ENCODE assay signal across 22 cellular contexts in the genomic region with DNA sequence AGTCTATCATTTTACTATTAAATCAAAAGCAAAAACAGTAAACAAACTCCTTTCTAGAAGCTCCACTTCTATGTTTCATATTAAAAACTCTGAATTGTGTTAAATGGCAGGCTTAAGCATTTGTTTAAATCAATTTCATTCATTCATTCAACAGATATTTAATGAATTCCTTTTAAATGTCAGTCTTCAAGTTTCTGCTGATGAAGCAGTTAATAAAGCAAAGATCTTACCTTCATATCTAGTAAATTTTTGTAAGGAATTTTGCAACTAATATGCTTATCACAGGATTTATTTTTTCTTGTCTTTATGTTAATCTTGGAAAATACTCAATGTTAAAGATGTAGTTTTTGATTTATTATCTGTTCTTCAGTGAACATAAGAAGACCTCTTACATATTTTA. TPM values are rescaled to one million over a fixed set of nuclear protein-coding genes. Genes with fewer than 3 reads are reported as not detected.
A peak's percentile ranks its signal among the peaks of the same experiment; 100 is the strongest.
DNase-seq lines count a peak whose midpoint lies in the region; ATAC-seq, FAIRE-seq and TF ChIP-seq lines count a peak whose summit lies in the region.
"Had no signal": no experiment of that assay in that cellular context is flagged by ENCODE, and none has a peak within 500 bp of the region (broad histone marks: within the 10 kb centered on the region; RNA-seq: fewer than 3 reads in every experiment).

No MANE protein-coding gene starts in this region.

- H3K79me1 ChIP-seq in IMR-90 (ENCODE audit: low read depth in 1 of 2, low read length in 2 of 2): no peaks in the 10 kb centered on the region

- peaks cover 16% of the 10 kb centered on the region for H3K4me1 ChIP-seq in ACC112 (ENCODE audit: control insufficient read depth, insufficient read depth, low read length, unreplicated experiment)
- H3K4me1 ChIP-seq in IMR-90 (ENCODE audit: control insufficient read depth, insufficient read depth, low read length): peaks cover 5% of the 10 kb centered on the region
- peaks cover 5% of the 10 kb centered on the region in 2 experiments; a peak in 2 of 5 replicates for H3K4me1 ChIP-seq in K562 (replicated peaks in 1 of 2; ENCODE audit: control insufficient read depth in 2 of 2, insufficient read depth in 2 of 2, low read length in 2 of 2)
- H3K4me1 ChIP-seq in pancreas: no peaks in the 10 kb centered on the region
- no peaks in the 10 kb centered on the region for H3K4me1 ChIP-seq in tibial nerve
- H3K4me1 ChIP-seq in BE2C: no peaks in the 10 kb centered on the region
- H3K4me1 ChIP-seq: BLaER1 treated with 17β-estradiol and CSF1 and Interleukin-3, amounts not matched to agents 10 nM and 100 nM; HAP-1 had no signal

- H2BK120ac ChIP-seq in IMR-90 (ENCODE audit: low read depth, low read length): peak overlapping the region; percentile 96

- H3K27ac Mint-ChIP-seq in MCF 10A (ENCODE audit: low read depth, unreplicated experiment): no peak overlapping the region
- H3K27ac Mint-ChIP-seq: CD8-positive, alpha-beta T cell; IgD-negative memory B cell had no signal

- H3K18ac ChIP-seq in IMR-90 (ENCODE audit: low read depth, low read length): peak overlapping the region; percentile 100

- TF ChIP-seq EP300 in K562 (IDR thresholded peaks at IDR 0.05; ENCODE audit: low read length) (no peak), tibial nerve (IDR thresholded peaks at IDR 0.05) (no peak)

- no peak for TF ChIP-seq POLR2A in IMR-90 (IDR thresholded peaks at IDR 0.05; ENCODE audit: low read depth, low read length)
- TF ChIP-seq POLR2A in K562 (conservative IDR thresholded peaks at IDR 0.05): no peak
- TF ChIP-seq POLR2A in tibial nerve (IDR thresholded peaks at IDR 0.05): no peak

- H2BK15ac ChIP-seq in IMR-90 (ENCODE audit: low read depth, low read length): peak overlapping the region; percentile 97; the same call in 2 of the 3 replicates

- no peaks in the 10 kb centered on the region for H3K9me3 ChIP-seq in IMR-90 (ENCODE audit: control insufficient read depth, insufficient read depth, low read length)
- 0 out of 2 replicates have a peak, but pooled peaks cover 2% of the 10 kb centered on the region for H3K9me3 ChIP-seq in K562 (replicated peaks; ENCODE audit: control insufficient read depth, insufficient read depth, low read depth, low read length)
- H3K9me3 ChIP-seq in pancreas: no peaks in the 10 kb centered on the region
- H3K9me3 ChIP-seq in tibial nerve: no peaks in the 10 kb centered on the region
- no peaks in the 10 kb centered on the region for H3K9me3 ChIP-seq in BE2C
- H3K9me3 ChIP-seq: HAP-1 had no signal

- peak overlapping the region; percentile 89; the same call in 1 of the 2 replicates for H3K4ac ChIP-seq in IMR-90 (ENCODE audit: low read depth, low read length)

- no peak overlapping the region for H2AK9ac ChIP-seq in IMR-90 (replicated peaks; ENCODE audit: low read depth, low read length, poor library complexity)

- no peak overlapping the region for H3K4me3 Mint-ChIP-seq in MCF 10A (ENCODE audit: unreplicated experiment)
- H3K4me3 Mint-ChIP-seq: CD8-positive, alpha-beta T cell; IgD-negative memory B cell had no signal

- H3K36me3 ChIP-seq in ACC112 (ENCODE audit: insufficient read depth, low read length): no peaks in the 10 kb centered on the region
- no peaks in the 10 kb centered on the region for H3K36me3 ChIP-seq in IMR-90 (ENCODE audit: control insufficient read depth, insufficient read depth, low read length)
- H3K36me3 ChIP-seq in K562 (ENCODE audit: control insufficient read depth, insufficient read depth, low read length): no peaks in the 10 kb centered on the region
- H3K36me3 ChIP-seq in pancreas: no peaks in the 10 kb centered on the region
- no peaks in the 10 kb centered on the region for H3K36me3 ChIP-seq in tibial nerve
- no peaks in the 10 kb centered on the region for H3K36me3 ChIP-seq in BE2C
- H3K36me3 ChIP-seq: BLaER1 treated with 17β-estradiol and CSF1 and Interleukin-3, amounts not matched to agents 10 nM and 100 nM; HAP-1 had no signal

- DNase-seq in IMR-90: no peak
- no peak for DNase-seq in K562 (ENCODE audit: extremely low read depth in 1 of 4, low spot score in 3 of 4)
- no peak for DNase-seq in pancreas
- no peak for DNase-seq in MCF 10A (ENCODE audit: unreplicated experiment)
- no peak for DNase-seq in tibial nerve (ENCODE audit: low spot score in 2 of 2)
- DNase-seq in BE2C: no peak
- DNase-seq: Calu3; CD8-positive, alpha-beta T cell; DMS 273 treated with DMSO at 0.1 percent for 48 hours; DMS53; DND-41; KG1 had no signal

- H3K4me3 ChIP-seq in ACC112 (ENCODE audit: low read depth, low read length) (no peak overlapping the region), IMR-90 (ENCODE audit: insufficient read depth, low read depth, low read length) (no peak overlapping the region), K562 (no peak overlapping the region), pancreas (no peak overlapping the region), tibial nerve (no peak overlapping the region), BE2C (ENCODE audit: low read depth, low read length) (no peak overlapping the region)
- H3K4me3 ChIP-seq: BLaER1 treated with 17β-estradiol and CSF1 and Interleukin-3, amounts not matched to agents 10 nM and 100 nM; GM12878; GM23248; HAP-1 had no signal

- H4K5ac ChIP-seq in IMR-90 (ENCODE audit: low read depth, low read length): peak overlapping the region; percentile 97

- H2BK5ac ChIP-seq in IMR-90 (ENCODE audit: low read depth, low read length, poor library complexity, severe bottlenecking): peak overlapping the region; percentile 100

- no peaks in the 10 kb centered on the region for H4K20me1 ChIP-seq in IMR-90 (ENCODE audit: insufficient read depth, low read length)
- H4K20me1 ChIP-seq in K562 (replicated peaks; ENCODE audit: control insufficient read depth, insufficient read depth, low read length): no peaks in the 10 kb centered on the region
- H4K20me1 ChIP-seq: BLaER1 treated with 17β-estradiol and CSF1 and Interleukin-3, amounts not matched to agents 10 nM and 100 nM had no signal

- TF ChIP-seq RAD21 in IMR-90 (IDR thresholded peaks at IDR 0.05; ENCODE audit: low read length) (no peak), K562 (CRISPR knock-in tag; conservative IDR thresholded peaks at IDR 0.05 in 1 of 2, IDR thresholded peaks at IDR 0.05 in 1 of 2) (no peak)

- intact Hi-C loops in IMR-90 (cut with micrococcal nuclease): no loop called here
- intact Hi-C loops in K562 (cut with micrococcal nuclease): no loop called here
- intact Hi-C loops in pancreas (cut with DNase I): no loop called here
- intact Hi-C loops in MCF 10A (cut with micrococcal nuclease): no loop called here

- peaks cover 6% of the 10 kb centered on the region for H3K4me1 Mint-ChIP-seq in MCF 10A (ENCODE audit: insufficient read depth, unreplicated experiment)
- H3K4me1 Mint-ChIP-seq: IgD-negative memory B cell had no signal

- FAIRE-seq in K562 (lab: Jason Lieb, UNC) (no peak), pancreas (lab: Jason Lieb, UNC) (peak; percentile 43)
- FAIRE-seq: GM12878, GM19239 had no signal

- dilution Hi-C loops in IMR-90 (cut with HindIII; ENCODE audit: low sequenced_read_pairs, unreplicated experiment): no loop called here

- H3K23ac ChIP-seq in IMR-90 (ENCODE audit: low read depth, low read length): peak overlapping the region; percentile 76; the same call in 1 of the 2 replicates

- TF ChIP-seq CTCF in IMR-90 (conservative IDR thresholded peaks at IDR 0.05; ENCODE audit: low read depth, low read length) (no peak), K562 (IDR thresholded peaks at IDR 0.05 in 2 of 3, conservative IDR thresholded peaks at IDR 0.05 in 1 of 3; ENCODE audit: insufficient read depth in 2 of 3, low read depth in 1 of 3, low read length in 3 of 3) (no peak), pancreas (IDR thresholded peaks at IDR 0.05) (no peak), MCF 10A (IDR thresholded peaks at IDR 0.05; ENCODE audit: unreplicated experiment) (no peak), tibial nerve (IDR thresholded peaks at IDR 0.05) (no peak), BE2C (IDR thresholded peaks at IDR 0.05; ENCODE audit: low read depth, low read length) (no peak)

- no peak overlapping the region for H3K4me2 ChIP-seq in IMR-90 (ENCODE audit: low read depth, low read length)
- no peak overlapping the region for H3K4me2 ChIP-seq in K562 (ENCODE audit: insufficient read depth, low read length)
- H3K4me2 ChIP-seq: BLaER1 treated with 17β-estradiol and CSF1 and Interleukin-3, amounts not matched to agents 10 nM and 100 nM had no signal

- H3K27ac ChIP-seq in ACC112 (ENCODE audit: low read depth, low read length) (no peak overlapping the region; the same call in 1 of the 2 replicates), IMR-90 (ENCODE audit: insufficient read depth, low read length) (peak overlapping the region; percentile 88; the same call in 1 of the 2 replicates), K562 (ENCODE audit: extremely low read depth, low read depth, low read length) (no peak overlapping the region), pancreas (no peak overlapping the region), tibial nerve (no peak overlapping the region)
- H3K27ac ChIP-seq: BLaER1 treated with 17β-estradiol and CSF1 and Interleukin-3, amounts not matched to agents 10 nM and 100 nM; GM23248; HL-60 had no signal

- in situ Hi-C loops in IMR-90 (cut with MboI; ENCODE audit: low sequenced_read_pairs) (no loop called here), K562 (cut with MboI) (no loop called here)

- BruUV-seq in IMR-90 (replicated peaks; lab: Mats Ljungman, UMichigan) (no TSS peak), K562 (replicated peaks; lab: Mats Ljungman, UMichigan) (no TSS peak), MCF 10A (replicated peaks; lab: Mats Ljungman, UMichigan) (no TSS peak)

- H3K14ac ChIP-seq in IMR-90 (replicated peaks; ENCODE audit: low read depth, low read length): no peak overlapping the region

- peak overlapping the region; percentile 35 for H2AFZ ChIP-seq in ACC112 (ENCODE audit: low read length, unreplicated experiment)
- no peak overlapping the region for H2AFZ ChIP-seq in IMR-90 (replicated peaks; ENCODE audit: low read length, poor library complexity)
- no peak overlapping the region for H2AFZ ChIP-seq in K562 (ENCODE audit: low read depth, low read length)
- H2AFZ ChIP-seq: GM23248 had no signal

- no peaks in the 10 kb centered on the region for H3K9me3 Mint-ChIP-seq in MCF 10A (ENCODE audit: unreplicated experiment)

- POLR2A ChIA-PET in IMR-90 (lab: Charles Lee; ENCODE audit: unreplicated experiment) (no interaction called here), K562 (lab: Yijun Ruan, JAX) (no interaction called here), MCF 10A (lab: Yijun Ruan, JAX) (no interaction called here)

- H3K9me1 ChIP-seq in IMR-90 (ENCODE audit: insufficient read depth, low read length) (no peaks in the 10 kb centered on the region), K562 (ENCODE audit: control insufficient read depth, insufficient read depth, low read length) (no peaks in the 10 kb centered on the region)

- H4K8ac ChIP-seq in IMR-90 (ENCODE audit: low read depth in 2 of 2, low read length in 2 of 2): peak overlapping the region; percentile 80 to 90

- peak overlapping the region; percentile 47; the same call in 1 of the 2 replicates for H3K56ac ChIP-seq in IMR-90 (ENCODE audit: extremely low read depth, insufficient read depth, low read length)

- peak overlapping the region; percentile 53; the same call in 1 of the 2 replicates for H4K91ac ChIP-seq in IMR-90 (ENCODE audit: insufficient read depth, low read depth, low read length)

- CTCF ChIA-PET in IMR-90 (lab: Yijun Ruan, JAX): no interaction called here
- CTCF ChIA-PET in K562 (lab: Yijun Ruan, JAX; ENCODE audit: low intra/inter-chr PET ratio): no interaction called here
- CTCF ChIA-PET in MCF 10A (lab: Yijun Ruan, JAX): interaction anchor here (0.6 kb wide), 1 partner anchor 183 kb away, joined by 3 read pairs; no protein-coding TSS in a partner anchor

- ATAC-seq in IMR-90 (ENCODE audit: low read depth) (no peak), K562 (no peak), pancreas (no peak)
- ATAC-seq: CD8-positive, alpha-beta T cell; GM12878 had no signal

- no peaks in the 10 kb centered on the region for H3K36me3 Mint-ChIP-seq in MCF 10A (ENCODE audit: insufficient read depth, unreplicated experiment)
- H3K36me3 Mint-ChIP-seq: CD8-positive, alpha-beta T cell; IgD-negative memory B cell had no signal

- no peak overlapping the region for H2AK5ac ChIP-seq in IMR-90 (ENCODE audit: low read depth, low read length)

- no peaks in the 10 kb centered on the region for H3K79me2 ChIP-seq in ACC112 (ENCODE audit: control insufficient read depth, insufficient read depth, low read length, unreplicated experiment)
- no peaks in the 10 kb centered on the region for H3K79me2 ChIP-seq in K562 (ENCODE audit: control insufficient read depth, insufficient read depth, low read length)

- H3K27me3 ChIP-seq in ACC112 (ENCODE audit: insufficient read depth, low read length): no peaks in the 10 kb centered on the region
- H3K27me3 ChIP-seq in IMR-90 (ENCODE audit: control insufficient read depth, insufficient read depth, low read length): no peaks in the 10 kb centered on the region
- no peaks in the 10 kb centered on the region for H3K27me3 ChIP-seq in K562 (ENCODE audit: control insufficient read depth in 2 of 2, insufficient read depth in 2 of 2, low read length in 2 of 2)
- no peaks in the 10 kb centered on the region for H3K27me3 ChIP-seq in pancreas
- no peaks in the 10 kb centered on the region for H3K27me3 ChIP-seq in tibial nerve
- no peaks in the 10 kb centered on the region for H3K27me3 ChIP-seq in BE2C
- H3K27me3 ChIP-seq: BLaER1 treated with 17β-estradiol and CSF1 and Interleukin-3, amounts not matched to agents 10 nM and 100 nM had no signal

- H2BK20ac ChIP-seq in IMR-90 (ENCODE audit: low read depth, low read length): peak overlapping the region; percentile 97

- no peaks in the 10 kb centered on the region for H3K27me3 Mint-ChIP-seq in MCF 10A (ENCODE audit: insufficient read depth, unreplicated experiment)
- H3K27me3 Mint-ChIP-seq: IgD-negative memory B cell had no signal

- H3K9ac ChIP-seq in IMR-90 (ENCODE audit: low read depth, low read length) (peak overlapping the region; percentile 53; the same call in 1 of the 2 replicates), K562 (ENCODE audit: insufficient read depth in 1 of 2, low read depth in 2 of 2, low read length in 2 of 2) (no peak overlapping the region)
- H3K9ac ChIP-seq: BLaER1 treated with 17β-estradiol and CSF1 and Interleukin-3, amounts not matched to agents 10 nM and 100 nM; GM23248 had no signal

RNA-seq across cellular contexts. Expression of a gene that starts 54.1 kb away (rescaled TPM):
- total RNA-seq in IMR-90 (2012; rRNA removed) (under 0.01 and 0.18 TPM in 2 replicates), K562 (2014; rRNA removed) (not detected in 2 replicates), K562 (2014; rRNA removed; fragmentation: Illumina TruSeq; extraction: Trizol) (0.10 TPM in 1 of 2 replicates, not detected in the other), K562 (2015; rRNA removed; fragmentation: Illumina TruSeq; extraction: Trizol) (0.11 and 0.19 TPM in 2 replicates), K562 (2021) (not detected in 2 replicates), pancreas (1 to 10 TPM in 3 of 6 donors, under 1 TPM in 2, not detected in 1; 0.09 to 1.5 (median 1.1) TPM), MCF 10A (2022) (not detected in 2 replicates), tibial nerve (1 to 10 TPM in 2 of 4 donors, under 1 TPM in 2; 0.42 to 7.2 (median 3.3) TPM)
- polyA plus RNA-seq in IMR-90 (2012; rRNA removed) (0.09 TPM in 1 of 2 replicates, not detected in the other), K562 (2011; rRNA removed) (0.06 TPM in 1 of 2 replicates, not detected in the other), K562 (2014; fragmentation: Illumina TruSeq; extraction: Trizol) (0.04 and 0.08 TPM in 2 replicates), K562 (2014; fragmentation: Nextera tagmentation; extraction: Ambion mirVana) (under 1 TPM in 1 of 2 experiments, not detected in 1; 0.03 TPM), K562 (2014; rRNA removed) (not detected in 2 replicates), pancreas (under 1 TPM; 0.26 to 0.38 TPM)
- polyA plus RNA-seq in IMR-90 (2012; cell fraction: cytosol; rRNA removed): not detected in 2 replicates
- 0.06 TPM in 1 of 2 replicates, not detected in the other for polyA plus RNA-seq in IMR-90 (2012; cell fraction: nucleus; rRNA removed; ENCODE audit: low replicate concordance)
- not detected in 2 replicates for total RNA-seq in K562 (2011; cell fraction: chromatin; rRNA removed; ENCODE audit: low replicate concordance)
- not detected in 2 replicates for total RNA-seq in K562 (2011; cell fraction: nucleolus; rRNA removed)
- total RNA-seq in K562 (2011; cell fraction: nucleoplasm; rRNA removed): not detected in 2 replicates
- 0.03 TPM in 1 of 2 replicates, not detected in the other for polyA plus RNA-seq in K562 (2011; cell fraction: cytosol; rRNA removed)
- not detected in 2 replicates for polyA plus RNA-seq in K562 (2011; cell fraction: nucleus; rRNA removed)
- polyA plus RNA-seq in K562 (2012): 0.07 and 0.09 TPM in 2 replicates
- polyA minus RNA-seq in K562 (2011; rRNA and poly(A)+ RNA removed): 0.12 TPM in 1 of 2 replicates, not detected in the other
- polyA minus RNA-seq in K562 (2011; cell fraction: cytosol; rRNA and poly(A)+ RNA removed): not detected in 2 replicates
- polyA minus RNA-seq in K562 (2011; cell fraction: nucleus; rRNA and poly(A)+ RNA removed): 0.22 TPM in 1 of 2 replicates, not detected in the other
- not detected for polyA plus RNA-seq in BE2C (2012; ENCODE audit: insufficient read depth, insufficient read length, low read depth)
- total RNA-seq: Calu3, G401, GM12878, GM23248, HT1080 had no signal
- polyA plus RNA-seq: GM12878, GM23248 had no signal
